Comparison of ENCODE assay signal across 7 cellular contexts in genomic region chr17:82037113-82037888, GRCh38.
DNase-seq lines count a peak whose midpoint lies in the region; ATAC-seq and FAIRE-seq lines count a peak whose summit lies in the region.

Gene DCXR (minus strand): TSS chr17:82037697. CDS start chr17:82037682, 15 bp downstream.

- DNase-seq in GM18507 (ENCODE audit: extremely low spot score, insufficient read length, low read depth) (peak; percentile 94), NCI-H2081 (lab: John Stamatoyannopoulos, UW) (peak; percentile 98), T1000 (lab: John Stamatoyannopoulos, UW) (peak; percentile 94), astrocyte of the hippocampus (ENCODE audit: low read depth, low spot score) (peak; percentile 98), hepatic stellate cell (ENCODE audit: low spot score) (peak; percentile 99), retina (peak; percentile 98)

- peak; percentile 95 for FAIRE-seq in GM18507 (lab: Jason Lieb, UNC)

- ATAC-seq in HG03025 (IDR thresholded peaks at IDR 0.05; ENCODE audit: low FRiP score, unreplicated experiment): peak; percentile 81

Comparison
In these comparisons a context has a peak if more than half of its experiments do, and no peak if none do; other contexts are left out.
1. Peak in every context shown above with its lines: DNase-seq and ATAC-seq.